ENCODE assay signal across 1 cellular context in genomic region chr1:21924503-21925005, GRCh38.
TF ChIP-seq lines count a peak whose summit lies in the region.

No MANE protein-coding gene starts in this region.

TF ChIP-seq in K562, 482 proteins besides CTCF, POLR2A, EP300 and RAD21 (continued from another document and continues in another):
- TF ChIP-seq ZNF407 (IDR thresholded peaks at IDR 0.05; ENCODE audit: low read depth) (no peak), NCOA6 (IDR thresholded peaks at IDR 0.05) (no peak), IRF2 (CRISPR knock-in tag; IDR thresholded peaks at IDR 0.05) (no peak), HDGF (IDR thresholded peaks at IDR 0.05) (no peak), IFI16 (CRISPR knock-in tag; IDR thresholded peaks at IDR 0.05) (no peak), ZNF347 (CRISPR knock-in tag; IDR thresholded peaks at IDR 0.05; ENCODE audit: low read depth) (no peak), DACH1 (IDR thresholded peaks at IDR 0.05; ENCODE audit: partially characterized antibody) (no peak), RCOR1 (IDR thresholded peaks at IDR 0.05; ENCODE audit: borderline replicate concordance in 1 of 2, low read depth in 2 of 2, low read length in 2 of 2) (no peak), AFF4 (CRISPR knock-in tag; IDR thresholded peaks at IDR 0.05) (no peak), ZNF24 (IDR thresholded peaks at IDR 0.05) (no peak), ZNF184 (CRISPR knock-in tag; IDR thresholded peaks at IDR 0.05) (no peak), ZBTB5 (IDR thresholded peaks at IDR 0.05) (no peak), EZH2 (IDR thresholded peaks at IDR 0.05; ENCODE audit: borderline replicate concordance, low read depth, low read length) (no peak), ZNF239 (CRISPR knock-in tag; IDR thresholded peaks at IDR 0.05) (no peak), XRCC4 (IDR thresholded peaks at IDR 0.05; ENCODE audit: extremely low read depth, insufficient read depth, insufficient read length) (no peak), ARNT (IDR thresholded peaks at IDR 0.05) (0 out of 4 replicates have a peak, but pooled peaks of 1 of the 2 experiments have one; percentile 48), TEAD4 (IDR thresholded peaks at IDR 0.05; ENCODE audit: low read length) (peak; percentile 36; the same call in 1 of the 2 replicates), TEAD4 (CRISPR knock-in tag; IDR thresholded peaks at IDR 0.05; ENCODE audit: borderline replicate concordance) (no peak), SRF (CRISPR knock-in tag; IDR thresholded peaks at IDR 0.05) (peak in 1 of 2 experiments; percentile 79; a peak in 1 of 4 replicates), FOXO4 (CRISPR knock-in tag; IDR thresholded peaks at IDR 0.05) (no peak), HIVEP1 (CRISPR knock-in tag; IDR thresholded peaks at IDR 0.05) (0 out of 2 replicates have a peak, but pooled peaks have one; percentile 46), CC2D1A (IDR thresholded peaks at IDR 0.05) (no peak), ATF3 (IDR thresholded peaks at IDR 0.05) (no peak), ATF3 (CRISPR knock-in tag; conservative IDR thresholded peaks at IDR 0.05) (no peak), ZNF318 (IDR thresholded peaks at IDR 0.05; ENCODE audit: borderline replicate concordance in 1 of 2, low read depth in 1 of 2) (no peak)
